ENCODE assay signal across 1 cellular context in the genomic region with DNA sequence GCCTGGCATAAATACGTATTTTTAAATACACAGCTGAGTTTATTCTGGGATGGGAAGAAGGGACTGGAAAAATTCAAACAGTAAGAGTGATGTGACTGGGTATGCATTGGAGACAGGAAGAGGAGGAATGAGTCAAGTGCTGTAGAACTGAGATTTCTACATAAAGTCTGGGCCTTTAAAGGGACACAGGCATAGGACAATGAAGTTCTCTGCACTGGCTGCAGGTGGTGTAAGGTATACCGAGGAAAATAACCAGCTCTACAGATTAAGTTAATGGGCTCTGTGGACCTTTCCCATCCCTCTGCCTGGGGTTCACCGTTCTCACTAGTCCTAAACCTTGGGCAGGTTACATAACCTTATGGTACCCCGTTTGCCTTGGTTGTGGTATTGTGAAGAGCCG.
TF ChIP-seq lines count a peak whose summit lies in the region.

No MANE protein-coding gene starts in this region.

TF ChIP-seq in A549, 52 proteins besides CTCF, POLR2A, EP300 and RAD21 (continued from another document):
- TF ChIP-seq PBX3 (IDR thresholded peaks at IDR 0.05) (no peak), ESRRA (IDR thresholded peaks at IDR 0.05; ENCODE audit: borderline replicate concordance, low read length) (no peak), ZNF302 (CRISPR knock-in tag; IDR thresholded peaks at IDR 0.05) (no peak), ZSCAN20 (CRISPR knock-in tag; IDR thresholded peaks at IDR 0.05) (no peak), JUNB (IDR thresholded peaks at IDR 0.05) (no peak)
- TF ChIP-seq, protein P1, sequence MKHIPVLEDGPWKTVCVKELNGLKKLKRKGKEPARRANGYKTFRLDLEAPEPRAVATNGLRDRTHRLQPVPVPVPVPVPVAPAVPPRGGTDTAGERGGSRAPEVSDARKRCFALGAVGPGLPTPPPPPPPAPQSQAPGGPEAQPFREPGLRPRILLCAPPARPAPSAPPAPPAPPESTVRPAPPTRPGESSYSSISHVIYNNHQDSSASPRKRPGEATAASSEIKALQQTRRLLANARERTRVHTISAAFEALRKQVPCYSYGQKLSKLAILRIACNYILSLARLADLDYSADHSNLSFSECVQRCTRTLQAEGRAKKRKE (CRISPR knock-in tag; IDR thresholded peaks at IDR 0.05; ENCODE audit: low read depth), result no peak
